In the genomic region with DNA sequence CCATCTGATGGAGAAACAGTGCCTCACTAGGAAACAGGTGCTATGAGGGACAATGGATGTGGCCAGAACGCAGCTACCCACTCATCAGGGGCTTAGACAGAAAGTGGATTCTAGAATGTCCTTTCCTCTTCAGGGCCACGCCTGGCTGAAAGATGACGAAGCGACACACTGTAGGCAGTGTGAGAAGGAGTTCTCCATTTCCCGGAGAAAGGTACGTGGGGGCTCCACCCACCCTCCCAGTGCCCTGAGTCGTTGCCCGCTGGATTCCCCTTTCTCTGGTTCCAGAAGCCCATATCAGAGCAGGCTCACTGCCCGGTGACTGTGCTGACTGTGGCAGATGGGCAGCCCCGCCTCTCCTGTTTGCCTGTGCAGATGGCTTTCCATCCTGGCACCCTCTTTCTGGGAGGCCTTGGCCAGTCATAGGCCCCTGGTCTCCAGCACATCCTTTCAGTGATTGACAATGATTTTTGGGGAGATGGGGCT, we compare ENCODE assay signal across 10 cellular contexts. TPM values are rescaled to one million over a fixed set of nuclear protein-coding genes. Genes with fewer than 3 reads are reported as not detected.
DNase-seq lines count a peak whose midpoint lies in the region; ATAC-seq, FAIRE-seq and TF ChIP-seq lines count a peak whose summit lies in the region.
"Had no signal": no experiment of that assay in that cellular context is flagged by ENCODE, and none has a peak within 500 bp of the region (broad histone marks: within the 10 kb centered on the region; RNA-seq: fewer than 3 reads in every experiment).

No MANE protein-coding gene starts in this region.

- H3K27ac ChIP-seq in PC-3 (ENCODE audit: low read length) (no peak overlapping the region), esophagus squamous epithelium (peak overlapping the region in 3 of 4 donors; percentile 58 to 76 (median 75)), pancreas (peak overlapping the region in 1 of 4 donors; percentile 17)
- H3K27ac ChIP-seq: HL-60 had no signal

- CTCF ChIA-PET in PC-3 (lab: Charles Lee), result no interaction called here

- H3K4me1 ChIP-seq in PC-3 (ENCODE audit: insufficient read depth, low read length) (no peaks in the 10 kb centered on the region), esophagus squamous epithelium (peaks cover 22 to 78% (median 51%) of the 10 kb centered on the region in 3 donors), pancreas (no peaks in the 10 kb centered on the region)

- intact Hi-C loops in PC-3 (cut with micrococcal nuclease), result no loop called here
- intact Hi-C loops in esophagus squamous epithelium (cut with DNase I), result no loop called here
- intact Hi-C loops in pancreas (cut with DNase I), result no loop called here

- ATAC-seq in PC-3, result peak; percentile 43
- peak in 3 of 4 donors; percentile 36 to 70 (median 42) for ATAC-seq in pancreas
- no peak for ATAC-seq in HG03457 (IDR thresholded peaks at IDR 0.05; ENCODE audit: unreplicated experiment)
- no peak for ATAC-seq in HG03439 (IDR thresholded peaks at IDR 0.05; ENCODE audit: unreplicated experiment)

- TF ChIP-seq POLR2A in esophagus squamous epithelium (IDR thresholded peaks at IDR 0.05), result no peak

- no peaks in the 10 kb centered on the region for H3K27me3 ChIP-seq in PC-3 (ENCODE audit: low read length)
- H3K27me3 ChIP-seq in esophagus squamous epithelium, result no peaks in the 10 kb centered on the region
- no peaks in the 10 kb centered on the region for H3K27me3 ChIP-seq in pancreas

- no TSS peak for BruUV-seq in PC-3 (replicated peaks; lab: Mats Ljungman, UMichigan)

- H3K9me2 ChIP-seq in PC-3 (replicated peaks; ENCODE audit: low read length), result no peaks in the 10 kb centered on the region

- H2AFZ ChIP-seq in PC-3 (ENCODE audit: low read length), result no peak overlapping the region

- H3K36me3 ChIP-seq in PC-3 (ENCODE audit: low read depth, low read length) (no peaks in the 10 kb centered on the region; the same call in none of the 2 replicates), esophagus squamous epithelium (peaks cover 18 to 97% (median 30%) of the 10 kb centered on the region in 3 donors), pancreas (peaks cover 0 to 40% (median 10%) of the 10 kb centered on the region in 3 donors)

- no peaks in the 10 kb centered on the region for H3F3A ChIP-seq in PC-3 (ENCODE audit: low read length, unreplicated experiment)

- no peaks in the 10 kb centered on the region for H3K79me2 ChIP-seq in PC-3 (ENCODE audit: low read length)

- WGBS in esophagus squamous epithelium, 2 donors, result 41 to 79% methylated on average over 5 to 8 of the region's 10 CpGs
- 63 to 66% methylated on average over 10 of the region's 10 CpGs for WGBS in pancreas, 2 donors

- H3K9ac ChIP-seq in PC-3 (ENCODE audit: low read length), result no peak overlapping the region

- H4K20me1 ChIP-seq in PC-3 (ENCODE audit: low read length), result 0 out of 2 replicates have a peak, but pooled peaks cover 8% of the 10 kb centered on the region

- POLR2A ChIA-PET in PC-3 (lab: Charles Lee; ENCODE audit: unreplicated experiment), result no interaction called here

- no peak overlapping the region for H3K4me2 ChIP-seq in PC-3 (ENCODE audit: low read length)

- H3K9me3 ChIP-seq in PC-3 (ENCODE audit: low read length) (no peaks in the 10 kb centered on the region), esophagus squamous epithelium (no peaks in the 10 kb centered on the region), pancreas (no peaks in the 10 kb centered on the region)

- no peak overlapping the region for H3K4me3 ChIP-seq in PC-3 (ENCODE audit: low read length)
- no peak overlapping the region for H3K4me3 ChIP-seq in esophagus squamous epithelium
- no peak overlapping the region for H3K4me3 ChIP-seq in pancreas

- TF ChIP-seq CTCF in PC-3 (conservative IDR thresholded peaks at IDR 0.05; ENCODE audit: low read depth, low read length) (no peak), esophagus squamous epithelium (IDR thresholded peaks at IDR 0.05) (no peak), pancreas (IDR thresholded peaks at IDR 0.05) (no peak)

- peak; percentile 74 for DNase-seq in D341Med (ENCODE audit: low spot score)
- DNase-seq in PC-3, result no peak
- DNase-seq in esophagus squamous epithelium (lab: John Stamatoyannopoulos, UW), result no peak
- DNase-seq in pancreas, result peak in 1 of 6 donors; percentile 59
- no peak for DNase-seq in kidney tubule cell (ENCODE audit: low spot score)
- no peak for DNase-seq in NCI-H1048 (lab: John Stamatoyannopoulos, UW)
- DNase-seq: effector CD8-positive, alpha-beta T cell had no signal

- no peak for FAIRE-seq in pancreas (lab: Jason Lieb, UNC)

RNA-seq across cellular contexts. Expression of a gene that starts 16.0 kb away (rescaled TPM):
- total RNA-seq in PC-3 (2014; rRNA removed), result 533 and 610 TPM in 2 replicates
- 100 to 1,000 TPM; 209 to 645 (median 383) TPM for total RNA-seq in esophagus squamous epithelium
- 100 to 1,000 TPM; 210 to 384 (median 269) TPM for total RNA-seq in pancreas
- polyA plus RNA-seq in pancreas, result 100 to 1,000 TPM; 341 to 395 TPM

RNA-seq across cellular contexts. Expression of a gene that starts 57.1 kb away (rescaled TPM):
- total RNA-seq in PC-3 (2014; rRNA removed), result 27.1 and 31.5 TPM in 2 replicates
- total RNA-seq in esophagus squamous epithelium, result 10 to 100 TPM; 27.1 to 63.8 (median 45.8) TPM
- 10 to 100 TPM; 16.4 to 31.6 (median 17.6) TPM for total RNA-seq in pancreas
- 10 to 100 TPM; 31.8 to 35.8 TPM for polyA plus RNA-seq in pancreas

Comparison
In these comparisons a context has a peak if more than half of its experiments do, and no peak if none do; other contexts are left out.
1. ATAC-seq: peak in PC-3 (single experiment) and pancreas (3 of 4); none in HG03457 (single experiment) and HG03439 (single experiment).